In the genomic region with DNA sequence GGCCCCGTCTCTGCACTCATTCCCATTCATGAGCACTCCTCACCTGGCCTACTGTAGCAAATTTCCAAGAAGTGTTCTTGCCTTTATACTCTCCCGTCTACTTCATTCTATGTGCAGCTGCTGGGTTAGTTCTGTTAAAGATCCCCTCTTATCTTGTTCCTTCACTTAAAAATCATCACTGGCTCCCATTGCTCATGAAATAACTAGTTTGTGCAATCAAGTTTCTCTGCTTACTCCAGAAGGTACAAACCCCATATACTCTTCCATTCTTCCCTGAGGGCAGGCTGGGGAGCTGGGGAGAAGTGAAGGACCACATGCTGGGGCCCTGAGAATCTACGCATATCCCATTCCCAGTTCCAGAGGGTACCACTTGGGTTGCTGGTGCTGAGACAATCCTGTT, we compare ENCODE assay signal across 30 cellular contexts.
"Had no signal": no experiment of that assay in that cellular context is flagged by ENCODE, and none has a peak within 500 bp of the region (broad histone marks: within the 10 kb centered on the region; RNA-seq: fewer than 3 reads in every experiment).

No MANE protein-coding gene starts in this region.

- H3K4me1 ChIP-seq: SJSA1 had no signal

- ATAC-seq: Panc1, Right ventricle myocardium inferior had no signal

- H3K9me2 ChIP-seq: SK-N-SH had no signal

- DNase-seq: Karpas-422, KBM-7, MM.1S, MV-4-11, NCI-H1092, NCI-H1105, NCI-H1417 treated with DMSO at 0.1 percent for 48 hours, NCI-H1436 treated with DMSO at 0.1 percent for 48 hours, NCI-H1694 treated with DMSO at 0.1 percent for 48 hours, NCI-H187 treated with DMSO at 0.1 percent for 48 hours, NCI-H2029, NCI-H2081, NCI-H2107, NCI-H2171, NCI-H226, NCI-H446 treated with DMSO at 0.1 percent for 48 hours, NCI-H510A, NCI-H524, NCI-H526, NCI-H69, NCI-H748 treated with DMSO at 0.1 percent for 48 hours, NCI-H82, PC-9, SHP77 treated with DMSO at 0.1 percent for 48 hours, SK-N-SH had no signal

- H3K9ac ChIP-seq: KMS-11, SK-N-SH had no signal

- H3K36me3 ChIP-seq: SJSA1 had no signal

- H3K27ac ChIP-seq: KMS-11, PC-9, RWPE1, SJSA1 had no signal

- H3K4me3 ChIP-seq: PC-9, SJSA1 had no signal

- H3K4me2 ChIP-seq: KMS-11, PC-9, SK-N-SH had no signal

- H2AFZ ChIP-seq: PC-9 had no signal

- H3K9me3 ChIP-seq: SJSA1, SK-N-SH had no signal

- H3K27me3 ChIP-seq: SJSA1 had no signal
